Comparison of ENCODE assay signal across 1 cellular context in the genomic region with DNA sequence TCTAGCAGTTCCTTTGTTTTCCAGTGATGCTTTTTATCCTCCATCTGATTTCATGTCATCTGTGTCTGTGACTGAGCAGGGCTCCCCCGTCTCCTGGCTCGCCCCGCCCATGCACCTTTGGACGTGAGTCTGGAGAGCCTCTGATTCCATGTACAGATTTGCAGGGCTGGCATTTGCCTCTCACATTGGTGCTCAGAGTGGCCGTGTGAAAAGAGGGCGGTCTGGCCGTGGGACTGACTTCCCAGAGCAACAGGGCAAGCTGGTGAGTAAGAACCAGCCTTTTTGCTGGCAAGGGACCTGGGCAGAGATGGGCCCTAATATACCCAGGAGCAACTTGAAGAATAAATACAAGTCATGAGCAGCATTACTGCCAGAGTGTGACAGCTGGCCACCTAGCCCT.
TF ChIP-seq lines count a peak whose summit lies in the region.

No MANE protein-coding gene starts in this region.

TF ChIP-seq in GM23338, 12 proteins besides CTCF, POLR2A, EP300 and RAD21 (continued from another document):
- TF ChIP-seq, protein P1, sequence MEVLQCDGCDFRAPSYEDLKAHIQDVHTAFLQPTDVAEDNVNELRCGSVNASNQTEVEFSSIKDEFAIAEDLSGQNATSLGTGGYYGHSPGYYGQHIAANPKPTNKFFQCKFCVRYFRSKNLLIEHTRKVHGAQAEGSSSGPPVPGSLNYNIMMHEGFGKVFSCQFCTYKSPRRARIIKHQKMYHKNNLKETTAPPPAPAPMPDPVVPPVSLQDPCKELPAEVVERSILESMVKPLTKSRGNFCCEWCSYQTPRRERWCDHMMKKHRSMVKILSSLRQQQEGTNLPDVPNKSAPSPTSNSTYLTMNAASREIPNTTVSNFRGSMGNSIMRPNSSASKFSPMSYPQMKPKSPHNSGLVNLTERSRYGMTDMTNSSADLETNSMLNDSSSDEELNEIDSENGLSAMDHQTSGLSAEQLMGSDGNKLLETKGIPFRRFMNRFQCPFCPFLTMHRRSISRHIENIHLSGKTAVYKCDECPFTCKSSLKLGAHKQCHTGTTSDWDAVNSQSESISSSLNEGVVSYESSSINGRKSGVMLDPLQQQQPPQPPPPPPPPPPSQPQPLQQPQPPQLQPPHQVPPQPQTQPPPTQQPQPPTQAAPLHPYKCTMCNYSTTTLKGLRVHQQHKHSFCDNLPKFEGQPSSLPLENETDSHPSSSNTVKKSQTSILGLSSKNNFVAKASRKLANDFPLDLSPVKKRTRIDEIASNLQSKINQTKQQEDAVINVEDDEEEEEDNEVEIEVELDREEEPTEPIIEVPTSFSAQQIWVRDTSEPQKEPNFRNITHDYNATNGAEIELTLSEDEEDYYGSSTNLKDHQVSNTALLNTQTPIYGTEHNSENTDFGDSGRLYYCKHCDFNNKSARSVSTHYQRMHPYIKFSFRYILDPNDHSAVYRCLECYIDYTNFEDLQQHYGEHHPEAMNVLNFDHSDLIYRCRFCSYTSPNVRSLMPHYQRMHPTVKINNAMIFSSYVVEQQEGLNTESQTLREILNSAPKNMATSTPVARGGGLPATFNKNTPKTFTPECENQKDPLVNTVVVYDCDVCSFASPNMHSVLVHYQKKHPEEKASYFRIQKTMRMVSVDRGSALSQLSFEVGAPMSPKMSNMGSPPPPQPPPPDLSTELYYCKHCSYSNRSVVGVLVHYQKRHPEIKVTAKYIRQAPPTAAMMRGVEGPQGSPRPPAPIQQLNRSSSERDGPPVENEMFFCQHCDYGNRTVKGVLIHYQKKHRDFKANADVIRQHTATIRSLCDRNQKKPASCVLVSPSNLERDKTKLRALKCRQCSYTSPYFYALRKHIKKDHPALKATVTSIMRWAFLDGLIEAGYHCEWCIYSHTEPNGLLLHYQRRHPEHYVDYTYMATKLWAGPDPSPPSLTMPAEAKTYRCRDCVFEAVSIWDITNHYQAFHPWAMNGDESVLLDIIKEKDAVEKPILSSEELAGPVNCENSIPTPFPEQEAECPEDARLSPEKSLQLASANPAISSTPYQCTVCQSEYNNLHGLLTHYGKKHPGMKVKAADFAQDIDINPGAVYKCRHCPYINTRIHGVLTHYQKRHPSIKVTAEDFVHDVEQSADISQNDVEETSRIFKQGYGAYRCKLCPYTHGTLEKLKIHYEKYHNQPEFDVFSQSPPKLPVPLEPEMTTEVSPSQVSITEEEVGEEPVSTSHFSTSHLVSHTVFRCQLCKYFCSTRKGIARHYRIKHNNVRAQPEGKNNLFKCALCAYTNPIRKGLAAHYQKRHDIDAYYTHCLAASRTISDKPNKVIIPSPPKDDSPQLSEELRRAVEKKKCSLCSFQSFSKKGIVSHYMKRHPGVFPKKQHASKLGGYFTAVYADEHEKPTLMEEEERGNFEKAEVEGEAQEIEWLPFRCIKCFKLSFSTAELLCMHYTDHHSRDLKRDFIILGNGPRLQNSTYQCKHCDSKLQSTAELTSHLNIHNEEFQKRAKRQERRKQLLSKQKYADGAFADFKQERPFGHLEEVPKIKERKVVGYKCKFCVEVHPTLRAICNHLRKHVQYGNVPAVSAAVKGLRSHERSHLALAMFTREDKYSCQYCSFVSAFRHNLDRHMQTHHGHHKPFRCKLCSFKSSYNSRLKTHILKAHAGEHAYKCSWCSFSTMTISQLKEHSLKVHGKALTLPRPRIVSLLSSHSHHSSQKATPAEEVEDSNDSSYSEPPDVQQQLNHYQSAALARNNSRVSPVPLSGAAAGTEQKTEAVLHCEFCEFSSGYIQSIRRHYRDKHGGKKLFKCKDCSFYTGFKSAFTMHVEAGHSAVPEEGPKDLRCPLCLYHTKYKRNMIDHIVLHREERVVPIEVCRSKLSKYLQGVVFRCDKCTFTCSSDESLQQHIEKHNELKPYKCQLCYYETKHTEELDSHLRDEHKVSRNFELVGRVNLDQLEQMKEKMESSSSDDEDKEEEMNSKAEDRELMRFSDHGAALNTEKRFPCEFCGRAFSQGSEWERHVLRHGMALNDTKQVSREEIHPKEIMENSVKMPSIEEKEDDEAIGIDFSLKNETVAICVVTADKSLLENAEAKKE (CRISPR knock-in tag; IDR thresholded peaks at IDR 0.05): no peak
